9 cellular contexts compared by ENCODE assay signal in the genomic region with DNA sequence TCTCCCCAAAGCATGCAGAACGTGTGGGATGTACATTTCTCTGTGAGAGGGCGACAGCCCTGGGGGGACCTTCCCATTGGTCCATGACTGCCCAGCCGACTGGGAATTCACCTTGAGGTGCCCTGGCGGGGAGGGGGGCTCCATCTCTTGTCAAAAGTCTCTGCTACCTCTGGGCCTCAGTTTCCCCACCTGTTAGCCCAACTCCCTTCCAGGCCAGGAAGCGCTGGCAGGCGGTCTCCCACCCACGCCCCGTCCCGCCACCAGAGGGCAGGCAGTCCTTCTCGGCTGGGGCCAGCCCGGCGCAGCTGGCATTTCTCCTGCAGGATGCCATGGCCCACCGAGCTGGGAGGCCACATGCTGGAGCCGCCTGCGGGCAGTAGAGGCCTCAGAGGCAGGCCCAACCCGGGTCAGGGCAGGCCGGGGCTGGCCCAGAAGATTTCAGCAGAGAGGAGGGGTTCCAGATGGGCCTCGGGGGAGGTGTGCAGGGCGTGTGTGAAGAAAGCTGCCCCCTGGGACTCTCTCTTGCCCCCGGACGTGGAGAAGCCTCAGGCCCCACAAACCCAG. TPM values are rescaled to one million over a fixed set of nuclear protein-coding genes. Genes with fewer than 3 reads are reported as not detected.
DNase-seq lines count a peak whose midpoint lies in the region; ATAC-seq and TF ChIP-seq lines count a peak whose summit lies in the region.
"Had no signal": no experiment of that assay in that cellular context is flagged by ENCODE, and none has a peak within 500 bp of the region (broad histone marks: within the 10 kb centered on the region; RNA-seq: fewer than 3 reads in every experiment).

No MANE protein-coding gene starts in this region.

- TF ChIP-seq CTCF in GM12875 (IDR thresholded peaks at IDR 0.05; ENCODE audit: borderline replicate concordance, insufficient read depth, low read depth, low read length) (peak; percentile 80), Panc1 (IDR thresholded peaks at IDR 0.05) (peak; percentile 97), foreskin fibroblast (IDR thresholded peaks at IDR 0.05; ENCODE audit: low read depth, low read length) (peak; percentile 82), parathyroid adenoma (IDR thresholded peaks at IDR 0.05) (peak; percentile 65)

- no TSS peak for BruUV-seq in Panc1 (replicated peaks; lab: Mats Ljungman, UMichigan)

- H3K27ac ChIP-seq in Panc1 (ENCODE audit: low read length) (no peak overlapping the region), parathyroid adenoma (no peak overlapping the region)

- CTCF ChIA-PET in Panc1 (lab: Charles Lee): interaction anchor here (0.6 to 1.8 kb wide), 7 partner anchors 10 to 114 kb away, joined by 3 to 11 read pairs (median 4); partner anchors contain the start of gene CD7

- H3K36me3 ChIP-seq in Panc1 (ENCODE audit: control insufficient read depth, insufficient read depth, low read length) (no peaks in the 10 kb centered on the region), parathyroid adenoma (ENCODE audit: control insufficient read depth, insufficient read depth, low read length) (no peaks in the 10 kb centered on the region)

- H3K4me2 ChIP-seq in parathyroid adenoma (ENCODE audit: low read length): no peak overlapping the region

- H3K79me2 ChIP-seq in parathyroid adenoma: no peaks in the 10 kb centered on the region

- ATAC-seq in Panc1 (peak; percentile 40), GM18858 (IDR thresholded peaks at IDR 0.05; ENCODE audit: unreplicated experiment) (no peak), HG03354 (IDR thresholded peaks at IDR 0.05; ENCODE audit: poor library complexity, severe bottlenecking, unreplicated experiment) (no peak)

- H3K27me3 ChIP-seq in Panc1 (ENCODE audit: control insufficient read depth, insufficient read depth, low read length) (no peaks in the 10 kb centered on the region), parathyroid adenoma (ENCODE audit: control insufficient read depth, insufficient read depth, low read length) (no peaks in the 10 kb centered on the region)

- peak; percentile 33 for DNase-seq in A172 (ENCODE audit: low spot score)
- DNase-seq in Panc1 (ENCODE audit: low read depth, low spot score): no peak
- peak; percentile 48 for DNase-seq in activated gamma-delta T cell (lab: John Stamatoyannopoulos, UW)
- peak; percentile 65 to 87 for DNase-seq in foreskin fibroblast

- intact Hi-C loops in Panc1 (cut with micrococcal nuclease; ENCODE audit: unreplicated experiment): no loop called here

- H3K4me1 ChIP-seq in Panc1 (ENCODE audit: control insufficient read depth, insufficient read depth, low read length) (peaks cover 56% of the 10 kb centered on the region), parathyroid adenoma (peaks cover 8% of the 10 kb centered on the region)

- H3K9ac ChIP-seq in parathyroid adenoma: no peak overlapping the region

- POLR2A ChIA-PET in Panc1 (lab: Charles Lee): no interaction called here

- H3K4me3 ChIP-seq in GM12875 (ENCODE audit: low read depth, low read length) (no peak overlapping the region), Panc1 (ENCODE audit: low read depth in 2 of 2, low read length in 2 of 2) (no peak overlapping the region), foreskin fibroblast (ENCODE audit: low read depth in 1 of 2, low read length in 2 of 2) (no peak overlapping the region), parathyroid adenoma (ENCODE audit: low read depth, low read length) (no peak overlapping the region)

- H2AFZ ChIP-seq in parathyroid adenoma: no peak overlapping the region

- H3K9me3 ChIP-seq in Panc1 (ENCODE audit: control insufficient read depth, insufficient read depth, low read depth, low read length) (no peaks in the 10 kb centered on the region), parathyroid adenoma (ENCODE audit: control insufficient read depth, low read length) (no peaks in the 10 kb centered on the region)

- in situ Hi-C loops in Panc1 (cut with HindIII; ENCODE audit: low pct_unique_long_range_greater_than_20kb, low sequenced_read_pairs): no loop called here

RNA-seq across cellular contexts. Expression of gene CD7, which starts 16.6 kb away (rescaled TPM):
- not detected in 2 replicates for total RNA-seq in A172 (2014; rRNA removed; shearing (Covaris generic))
- total RNA-seq in Panc1 (2021; ENCODE audit: unreplicated experiment): 0.77 TPM
- polyA plus RNA-seq in Panc1 (2012; ENCODE audit: insufficient read length): 0.27 TPM
- total RNA-seq: glomerular endothelial cell had no signal

RNA-seq across cellular contexts. Expression of gene CSNK1D, which starts 27.3 kb away (rescaled TPM):
- 19.9 and 20.9 TPM in 2 replicates for total RNA-seq in A172 (2014; rRNA removed; shearing (Covaris generic))
- total RNA-seq in Panc1 (2021; ENCODE audit: unreplicated experiment): 234 TPM
- polyA plus RNA-seq in Panc1 (2012; ENCODE audit: insufficient read length): 316 TPM

RNA-seq across cellular contexts. Expression of gene SECTM1, which starts 32.8 kb away (rescaled TPM):
- total RNA-seq in A172 (2014; rRNA removed; shearing (Covaris generic)): 1.2 and 1.6 TPM in 2 replicates
- 5.4 TPM for total RNA-seq in Panc1 (2021; ENCODE audit: unreplicated experiment)
- 7.3 TPM for polyA plus RNA-seq in Panc1 (2012; ENCODE audit: insufficient read length)

RNA-seq across cellular contexts. Expression of gene TEX19, which starts 58.3 kb away (rescaled TPM):
- 0.22 TPM in 1 of 2 replicates, not detected in the other for total RNA-seq in A172 (2014; rRNA removed; shearing (Covaris generic))
- total RNA-seq in Panc1 (2021; ENCODE audit: unreplicated experiment): 0.21 TPM
- not detected for polyA plus RNA-seq in Panc1 (2012; ENCODE audit: insufficient read length)
- total RNA-seq: glomerular endothelial cell had no signal

Comparison
In these comparisons a context has a peak if more than half of its experiments do, and no peak if none do; other contexts are left out.
1. RNA of gene CSNK1D, which starts 27.3 kb away (total RNA-seq): 234 TPM in Panc1 (single experiment); 19.9 to 20.9 TPM in A172; every median in the first group is over 10 times any median in the second.
2. Peak in every context shown above with its lines, with median percentiles within 50 percentile points of each other: CTCF ChIP-seq.